1 cellular context compared by ENCODE assay signal in genomic region chr1:154911691-154912550, GRCh38.
TF ChIP-seq lines count a peak whose summit lies in the region.

No MANE protein-coding gene starts in this region.

TF ChIP-seq in SK-N-SH treated with all-trans-retinoic acid at 6 μM for 48 hours, 23 proteins besides CTCF, POLR2A, EP300 and RAD21 (continued from another document):
- no peak for TF ChIP-seq POU6F1 (CRISPR knock-in tag; IDR thresholded peaks at IDR 0.05; ENCODE audit: borderline replicate concordance, low read depth)
- TF ChIP-seq ZNF565 (CRISPR knock-in tag; conservative IDR thresholded peaks at IDR 0.05; ENCODE audit: low read depth) = no peak
- TF ChIP-seq BACH2 (CRISPR knock-in tag; IDR thresholded peaks at IDR 0.05; ENCODE audit: borderline replicate concordance) = no peak
- no peak for TF ChIP-seq PPARA (CRISPR knock-in tag; IDR thresholded peaks at IDR 0.05; ENCODE audit: borderline replicate concordance)
- no peak for TF ChIP-seq ISL1 (CRISPR knock-in tag; IDR thresholded peaks at IDR 0.05)
- no peak for TF ChIP-seq TCF4 (CRISPR knock-in tag; IDR thresholded peaks at IDR 0.05; ENCODE audit: borderline replicate concordance)
- no peak for TF ChIP-seq TOX (CRISPR knock-in tag; IDR thresholded peaks at IDR 0.05; ENCODE audit: borderline replicate concordance)
- TF ChIP-seq ESRRG (CRISPR knock-in tag; IDR thresholded peaks at IDR 0.05) = no peak
- no peak for TF ChIP-seq CSDC2 (CRISPR knock-in tag; IDR thresholded peaks at IDR 0.05)
- no peak for TF ChIP-seq SNAI2 (CRISPR knock-in tag; IDR thresholded peaks at IDR 0.05)
- TF ChIP-seq PATZ1 (CRISPR knock-in tag; IDR thresholded peaks at IDR 0.05; ENCODE audit: borderline replicate concordance) = no peak
- TF ChIP-seq ZNF70 (CRISPR knock-in tag; IDR thresholded peaks at IDR 0.05) = no peak
- no peak for TF ChIP-seq ZFP3 (CRISPR knock-in tag; IDR thresholded peaks at IDR 0.05)
- no peak for TF ChIP-seq ARNTL (CRISPR knock-in tag; IDR thresholded peaks at IDR 0.05; ENCODE audit: borderline replicate concordance, low read depth)
